ENCODE assay signal across 18 cellular contexts in the genomic region with DNA sequence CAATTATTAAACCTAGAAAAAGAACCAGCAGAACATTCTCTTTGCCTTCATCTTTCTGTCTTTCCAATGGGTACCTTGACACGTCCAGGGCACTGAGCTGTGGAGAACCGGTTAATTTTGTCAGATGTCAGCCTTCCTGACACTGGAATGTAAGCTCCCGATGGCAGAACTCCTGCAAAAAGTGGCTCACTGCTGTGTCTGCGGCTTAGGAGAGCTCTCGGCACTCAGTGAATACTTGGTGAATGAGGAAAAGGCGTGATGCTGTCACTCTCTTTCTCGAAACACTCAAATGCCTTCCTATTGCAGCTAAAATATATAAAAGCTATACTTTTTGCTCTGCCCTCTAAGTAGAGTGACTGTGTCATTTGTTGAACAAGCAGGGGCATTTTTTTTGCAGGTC. TPM values are rescaled to one million over a fixed set of nuclear protein-coding genes. Genes with fewer than 3 reads are reported as not detected.
DNase-seq lines count a peak whose midpoint lies in the region; ATAC-seq, FAIRE-seq and TF ChIP-seq lines count a peak whose summit lies in the region.
"Had no signal": no experiment of that assay in that cellular context is flagged by ENCODE, and none has a peak within 500 bp of the region (broad histone marks: within the 10 kb centered on the region; RNA-seq: fewer than 3 reads in every experiment).

No MANE protein-coding gene starts in this region.

- peak overlapping the region in 10 of 11 experiments; percentile 72 to 87 (median 76); a peak in 16 of 22 replicates for H3K4me2 ChIP-seq in BLaER1 treated with 17β-estradiol and CSF1 and Interleukin-3, amounts not matched to agents 10 nM and 100 nM
- peak overlapping the region; percentile 63 for H3K4me2 ChIP-seq in neural progenitor cell

- H3K27me3 Mint-ChIP-seq in neural progenitor cell (ENCODE audit: insufficient read depth, low read depth), result peaks cover 16% of the 10 kb centered on the region
- H3K27me3 Mint-ChIP-seq: CD4-positive, alpha-beta memory T cell had no signal

- no peak overlapping the region for H2AFZ ChIP-seq in neural progenitor cell (replicated peaks)

- peaks cover 17 to 26% (median 23%) of the 10 kb centered on the region in 11 experiments for H3K9me3 ChIP-seq in BLaER1 treated with 17β-estradiol and CSF1 and Interleukin-3, amounts not matched to agents 10 nM and 100 nM (replicated peaks in 1 of 11)
- H3K9me3 ChIP-seq in left lung (peaks cover 0 to 16% of the 10 kb centered on the region in 2 donors), neural progenitor cell (ENCODE audit: low read depth) (no peaks in the 10 kb centered on the region), subcutaneous abdominal adipose tissue (ENCODE audit: control insufficient read depth in 5 of 5, low read length in 5 of 5) (peaks cover 3 to 21% (median 17%) of the 10 kb centered on the region in 5 donors), left ventricle myocardium inferior (replicated peaks) (peaks cover 23% of the 10 kb centered on the region), kidney (ENCODE audit: control insufficient read depth in 1 of 2, low read length in 2 of 2) (no peaks in the 10 kb centered on the region)
- H3K9me3 ChIP-seq: BE2C had no signal

- H3K36me3 Mint-ChIP-seq in neural progenitor cell, result no peaks in the 10 kb centered on the region

- H3K9ac ChIP-seq in BLaER1 treated with 17β-estradiol and CSF1 and Interleukin-3, amounts not matched to agents 10 nM and 100 nM, result no peak overlapping the region
- H3K9ac ChIP-seq in neural progenitor cell (no peak overlapping the region), subcutaneous abdominal adipose tissue (ENCODE audit: low read length in 5 of 5) (no peak overlapping the region), kidney (ENCODE audit: low read length in 2 of 2) (no peak overlapping the region)

- peak; percentile 39 for ATAC-seq in left lung
- ATAC-seq: HCT116 had no signal

- H3K4me3 ChIP-seq in BLaER1 treated with 17β-estradiol and CSF1 and Interleukin-3, amounts not matched to agents 10 nM and 100 nM, result no peak overlapping the region
- H3K4me3 ChIP-seq in left lung (no peak overlapping the region), neural progenitor cell (no peak overlapping the region), subcutaneous abdominal adipose tissue (ENCODE audit: low read depth in 1 of 5, low read length in 5 of 5) (no peak overlapping the region), left ventricle myocardium inferior (no peak overlapping the region), kidney (ENCODE audit: low read length in 2 of 2) (no peak overlapping the region)

- intact Hi-C loops in left lung (cut with DNase I) (no loop called here), left ventricle myocardium inferior (cut with micrococcal nuclease) (no loop called here), kidney (cut with DNase I) (no loop called here)

- no peak for TF ChIP-seq CTCF in left lung (IDR thresholded peaks at IDR 0.05)
- no peak for TF ChIP-seq CTCF in neural progenitor cell (IDR thresholded peaks at IDR 0.05)
- TF ChIP-seq CTCF in left ventricle myocardium inferior (IDR thresholded peaks at IDR 0.05; ENCODE audit: borderline replicate concordance), result no peak
- no peak for TF ChIP-seq CTCF in kidney (IDR thresholded peaks at IDR 0.05; ENCODE audit: borderline replicate concordance, extremely low read depth, insufficient read depth)

- no peaks in the 10 kb centered on the region for H3K27me3 ChIP-seq in BLaER1 treated with 17β-estradiol and CSF1 and Interleukin-3, amounts not matched to agents 10 nM and 100 nM
- H3K27me3 ChIP-seq in left lung (no peaks in the 10 kb centered on the region), neural progenitor cell (no peaks in the 10 kb centered on the region), subcutaneous abdominal adipose tissue (ENCODE audit: control insufficient read depth in 5 of 5, insufficient read depth in 4 of 5, low read length in 5 of 5) (no peaks in the 10 kb centered on the region), left ventricle myocardium inferior (ENCODE audit: low read depth) (peaks cover 60% of the 10 kb centered on the region)
- H3K27me3 ChIP-seq: BE2C had no signal

- DNase-seq in left lung (peak in 1 of 2 donors; percentile 3), neural progenitor cell (ENCODE audit: low spot score) (peak; percentile 51), left ventricle myocardium inferior (no peak), medulla oblongata (ENCODE audit: extremely low spot score) (no peak), kidney (no peak)
- DNase-seq: ACHN; BE2C; Calu3; CD4-positive, alpha-beta memory T cell; DMS79 treated with DMSO at 0.1 percent for 48 hours; GF-D8; GOT3; H7 had no signal

- peaks cover 11% of the 10 kb centered on the region for H3K9me3 Mint-ChIP-seq in neural progenitor cell

- H3K27ac Mint-ChIP-seq in neural progenitor cell, result no peak overlapping the region

- 0 out of 22 replicates have a peak overlapping the region, but pooled peaks of 1 of the 11 experiments have one; percentile 8 for H3K27ac ChIP-seq in BLaER1 treated with 17β-estradiol and CSF1 and Interleukin-3, amounts not matched to agents 10 nM and 100 nM
- H3K27ac ChIP-seq in left lung (no peak overlapping the region), neural progenitor cell (peak overlapping the region; percentile 27), subcutaneous abdominal adipose tissue (ENCODE audit: low read depth, low read length) (peak overlapping the region; percentile 61), left ventricle myocardium inferior (replicated peaks) (no peak overlapping the region), kidney (ENCODE audit: low read depth in 2 of 2, low read length in 2 of 2) (no peak overlapping the region)

- no peaks in the 10 kb centered on the region for H4K20me1 ChIP-seq in BLaER1 treated with 17β-estradiol and CSF1 and Interleukin-3, amounts not matched to agents 10 nM and 100 nM
- no peaks in the 10 kb centered on the region for H4K20me1 ChIP-seq in neural progenitor cell (ENCODE audit: low read depth)

- no peak for FAIRE-seq in kidney (lab: Jason Lieb, UNC)

- no peaks in the 10 kb centered on the region for H3K79me2 ChIP-seq in neural progenitor cell (ENCODE audit: low read depth)

- H3F3A ChIP-seq in neural progenitor cell (ENCODE audit: low read depth), result peaks cover 15% of the 10 kb centered on the region

- no peak overlapping the region for H3K4me3 Mint-ChIP-seq in neural progenitor cell
- H3K4me3 Mint-ChIP-seq: CD4-positive, alpha-beta memory T cell had no signal

- peaks cover 27% of the 10 kb centered on the region for H3K4me1 Mint-ChIP-seq in neural progenitor cell

- 0 out of 22 replicates have a peak, but pooled peaks cover 0 to 2% (median 0%) of the 10 kb centered on the region in 11 experiments for H3K36me3 ChIP-seq in BLaER1 treated with 17β-estradiol and CSF1 and Interleukin-3, amounts not matched to agents 10 nM and 100 nM
- H3K36me3 ChIP-seq in left lung (no peaks in the 10 kb centered on the region), neural progenitor cell (no peaks in the 10 kb centered on the region), subcutaneous abdominal adipose tissue (ENCODE audit: control insufficient read depth in 5 of 5, insufficient read depth in 5 of 5, low read length in 5 of 5) (no peaks in the 10 kb centered on the region), left ventricle myocardium inferior (no peaks in the 10 kb centered on the region), kidney (ENCODE audit: control insufficient read depth in 1 of 2, insufficient read depth in 2 of 2, low read length in 2 of 2) (no peaks in the 10 kb centered on the region)
- H3K36me3 ChIP-seq: BE2C had no signal

- H3K4me1 ChIP-seq in BLaER1 treated with 17β-estradiol and CSF1 and Interleukin-3, amounts not matched to agents 10 nM and 100 nM, result peaks cover 47 to 80% (median 66%) of the 10 kb centered on the region in 10 experiments
- H3K4me1 ChIP-seq in left lung, result peaks cover 5 to 67% of the 10 kb centered on the region in 2 donors
- peaks cover 20% of the 10 kb centered on the region for H3K4me1 ChIP-seq in neural progenitor cell
- peaks cover 7 to 73% (median 64%) of the 10 kb centered on the region in 5 donors for H3K4me1 ChIP-seq in subcutaneous abdominal adipose tissue (ENCODE audit: control insufficient read depth in 5 of 5, insufficient read depth in 5 of 5, low read length in 5 of 5)
- no peaks in the 10 kb centered on the region for H3K4me1 ChIP-seq in left ventricle myocardium inferior
- H3K4me1 ChIP-seq in kidney (ENCODE audit: control insufficient read depth in 1 of 2, insufficient read depth in 1 of 2, low read depth in 1 of 2, low read length in 2 of 2), result no peaks in the 10 kb centered on the region
- H3K4me1 ChIP-seq: BE2C had no signal

RNA-seq across cellular contexts. Expression of a gene that starts 17.6 kb away (rescaled TPM):
- total RNA-seq in left lung (10 to 100 TPM; 43.4 to 93.8 TPM), neural progenitor cell (ENCODE audit: low replicate concordance) (0.71 and 2.9 TPM in 2 replicates), left ventricle myocardium inferior (1.7 TPM), kidney (7.1 TPM)
- 6.6 TPM for polyA plus RNA-seq in kidney (ENCODE audit: insufficient read depth, low read depth, low replicate concordance)

RNA-seq across cellular contexts. Expression of a gene that starts 59.1 kb away (rescaled TPM):
- total RNA-seq in left lung, result under 1 TPM in 1 of 2 donors, not detected in 1; 0.50 TPM
- total RNA-seq in neural progenitor cell (ENCODE audit: low replicate concordance), result 0.79 and 0.81 TPM in 2 replicates
- not detected for total RNA-seq in left ventricle myocardium inferior
- total RNA-seq in kidney, result not detected
- polyA plus RNA-seq in kidney (ENCODE audit: insufficient read depth, low read depth, low replicate concordance), result 0.41 TPM
- total RNA-seq: A172; Calu3; CD4-positive, alpha-beta memory T cell had no signal
- polyA plus RNA-seq: CD14-positive monocyte; CD4-positive, alpha-beta memory T cell had no signal

Comparison
In these comparisons a context has a peak if more than half of its experiments do, and no peak if none do; other contexts are left out.
1. H3K27ac ChIP-seq: peak in neural progenitor cell (single experiment) and subcutaneous abdominal adipose tissue (single experiment); none in left lung (0 of 2), left ventricle myocardium inferior (single experiment) and kidney (0 of 2).